ENCODE assay signal across 21 cellular contexts in the genomic region with DNA sequence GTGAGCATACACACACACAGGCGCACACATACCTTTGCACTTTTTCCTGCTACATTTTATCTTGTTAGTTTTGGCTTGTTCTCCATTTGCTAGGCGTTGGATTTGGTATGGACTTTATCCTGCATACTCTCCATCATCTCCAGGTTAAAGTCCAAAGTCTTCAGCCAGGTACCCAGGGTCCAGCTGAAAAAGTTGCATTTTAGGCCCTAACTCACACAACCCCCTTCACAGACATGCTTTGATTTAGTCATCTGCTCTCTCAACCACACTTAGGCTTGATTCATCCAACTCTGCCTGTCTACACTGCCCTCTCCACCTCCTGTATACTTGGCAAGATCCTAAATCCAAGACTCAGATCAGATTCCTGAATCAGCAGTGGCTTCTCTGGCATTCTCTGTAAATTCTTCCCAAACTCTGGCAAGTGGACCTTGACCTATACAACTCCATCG. TPM values are rescaled to one million over a fixed set of nuclear protein-coding genes. Genes with fewer than 3 reads are reported as not detected.
DNase-seq lines count a peak whose midpoint lies in the region; FAIRE-seq and TF ChIP-seq lines count a peak whose summit lies in the region.
"Had no signal": no experiment of that assay in that cellular context is flagged by ENCODE, and none has a peak within 500 bp of the region (broad histone marks: within the 10 kb centered on the region; RNA-seq: fewer than 3 reads in every experiment).

No MANE protein-coding gene starts in this region.

- dilution Hi-C loops in keratinocyte (cut with MboI; ENCODE audit: extremely low pct_ligation_motif_present, low sequenced_read_pairs), result no loop called here

- H2AFZ ChIP-seq in keratinocyte (ENCODE audit: control insufficient read depth, low read length) (no peak overlapping the region), osteoblast (ENCODE audit: low read length) (no peak overlapping the region)

- H3K4me2 ChIP-seq in keratinocyte (ENCODE audit: control insufficient read depth, extremely low read depth, insufficient read depth, low read depth, low read length), result no peak overlapping the region
- no peak overlapping the region for H3K4me2 ChIP-seq in osteoblast (ENCODE audit: insufficient read depth, low read length)

- DNase-seq in ELR (ENCODE audit: low read depth) (peak; percentile 59), RPMI7951 (ENCODE audit: low read depth) (peak; percentile 26), keratinocyte (ENCODE audit: low read depth, low spot score) (no peak), osteoblast (ENCODE audit: insufficient read length, low spot score, missing footprints) (peak; percentile 73), EL (no peak), retina (no peak), dermis blood vessel endothelial cell (no peak)
- no peak for DNase-seq in stimulated activated CD4-positive, alpha-beta T cell treated with anti-CD3 and anti-CD28 coated beads, Interleukin-4, amount 100 ng/mL, for 1 hour
- DNase-seq: CD4-positive, alpha-beta T cell; H7; Kasumi-1; NCI-H1417; NCI-H187 treated with DMSO at 0.1 percent for 48 hours; NCI-H345; NCI-H69; NK-92 treated with Interleukin-12 subunit alpha and Interleukin-12 subunit beta, amount 100 ng/mL, for 24 hours; OCI-M1 had no signal

- peak; percentile 43 for FAIRE-seq in keratinocyte (lab: Jason Lieb, UNC)
- FAIRE-seq: G401.6 had no signal

- no peaks in the 10 kb centered on the region for H3K9me3 ChIP-seq in keratinocyte (ENCODE audit: control insufficient read depth, low read depth, low read length)
- no peaks in the 10 kb centered on the region for H3K9me3 ChIP-seq in osteoblast (ENCODE audit: low read depth, low read length)

- no peak overlapping the region for H3K9ac ChIP-seq in keratinocyte (ENCODE audit: control insufficient read depth, extremely low read depth, insufficient read depth, low read length)

- H3K36me3 ChIP-seq in keratinocyte (ENCODE audit: control insufficient read depth in 2 of 2, extremely low read depth in 1 of 2, insufficient read depth in 2 of 2, low read length in 2 of 2) (no peaks in the 10 kb centered on the region), osteoblast (ENCODE audit: insufficient read depth, low read length) (no peaks in the 10 kb centered on the region)

- no peaks in the 10 kb centered on the region for H3K9me1 ChIP-seq in keratinocyte (ENCODE audit: control insufficient read depth, extremely low read depth, insufficient read depth, low read length)

- no peaks in the 10 kb centered on the region for H3K79me2 ChIP-seq in keratinocyte (ENCODE audit: control insufficient read depth, insufficient read depth, low read length)
- H3K79me2 ChIP-seq in osteoblast (ENCODE audit: insufficient read depth, low read length), result no peaks in the 10 kb centered on the region

- TF ChIP-seq CTCF in keratinocyte (optimal IDR thresholded peaks at IDR 0.05 in 1 of 3, IDR thresholded peaks at IDR 0.05 in 1 of 3, conservative IDR thresholded peaks at IDR 0.05 in 1 of 3; ENCODE audit: extremely low read depth in 1 of 3, insufficient read depth in 2 of 3, low read length in 3 of 3) (no peak), osteoblast (IDR thresholded peaks at IDR 0.05; ENCODE audit: extremely low read depth, low read depth, low read length) (no peak)

- H3K4me1 ChIP-seq in keratinocyte (ENCODE audit: control insufficient read depth, extremely low read depth, insufficient read depth, low read length), result peaks cover 20% of the 10 kb centered on the region
- H3K4me1 ChIP-seq in osteoblast (ENCODE audit: insufficient read depth, low read length), result peaks cover 13% of the 10 kb centered on the region

- no peaks in the 10 kb centered on the region for H3K27me3 ChIP-seq in keratinocyte (ENCODE audit: control insufficient read depth, extremely low read depth, insufficient read depth, low read length)
- no peaks in the 10 kb centered on the region for H3K27me3 ChIP-seq in osteoblast (ENCODE audit: insufficient read depth, low read length)

- no peak overlapping the region for H3K4me3 ChIP-seq in keratinocyte (ENCODE audit: control insufficient read depth in 2 of 3, extremely low read depth in 1 of 3, insufficient read depth in 2 of 3, low read depth in 1 of 3, low read length in 3 of 3)
- no peak overlapping the region for H3K4me3 ChIP-seq in osteoblast (ENCODE audit: insufficient read depth, low read length)

- H3K27ac ChIP-seq in keratinocyte (ENCODE audit: control insufficient read depth, insufficient read depth, low read length) (no peak overlapping the region), osteoblast (ENCODE audit: low read depth, low read length) (no peak overlapping the region)

- H4K20me1 ChIP-seq in keratinocyte (ENCODE audit: control insufficient read depth, extremely low read depth, insufficient read depth, low read length), result no peaks in the 10 kb centered on the region
- H4K20me1 ChIP-seq in osteoblast (ENCODE audit: insufficient read depth, low read length), result no peaks in the 10 kb centered on the region

RNA-seq across cellular contexts. Expression of a gene that starts 10.7 kb away (rescaled TPM):
- total RNA-seq in RPMI7951 (2014; rRNA removed; shearing (Covaris generic)), result 20.2 and 22.5 TPM in 2 replicates
- polyA plus RNA-seq in keratinocyte, result 659 to 1,206 TPM (median 953 TPM) in 3 replicates
- polyA plus RNA-seq in keratinocyte (2011; ENCODE audit: low read depth), result 649 TPM
- polyA plus RNA-seq in keratinocyte (2011; cell fraction: cytosol; rRNA removed), result 240 and 422 TPM in 2 replicates
- polyA plus RNA-seq in keratinocyte (2011; cell fraction: nucleus; rRNA removed), result 2,965 and 3,376 TPM in 2 replicates
- 638 and 1,913 TPM in 2 replicates for polyA plus RNA-seq in keratinocyte (2012; ENCODE audit: low replicate concordance)
- polyA minus RNA-seq in keratinocyte, result 1,171 to 2,790 TPM (median 1,215 TPM) in 3 replicates
- 1,139 TPM for polyA minus RNA-seq in keratinocyte (2011; cell fraction: cytosol; rRNA and poly(A)+ RNA removed)
- 3,983 and 4,160 TPM in 2 replicates for polyA minus RNA-seq in keratinocyte (2011; cell fraction: nucleus; rRNA and poly(A)+ RNA removed)
- total RNA-seq in osteoblast, result 5.4 and 9.7 TPM in 2 replicates
- 1.5 and 1.9 TPM in 2 replicates for total RNA-seq in dermis blood vessel endothelial cell
- polyA plus RNA-seq: IgD-negative memory B cell had no signal

RNA-seq across cellular contexts. Expression of a gene that starts 12.3 kb away (rescaled TPM):
- total RNA-seq in RPMI7951 (2014; rRNA removed; shearing (Covaris generic)), result 20.9 and 31.5 TPM in 2 replicates
- 31.1 to 60.5 TPM (median 46.2 TPM) in 3 replicates for polyA plus RNA-seq in keratinocyte
- 2.0 TPM for polyA plus RNA-seq in keratinocyte (2011; ENCODE audit: low read depth)
- polyA plus RNA-seq in keratinocyte (2011; cell fraction: cytosol; rRNA removed), result 45.2 and 67.2 TPM in 2 replicates
- polyA plus RNA-seq in keratinocyte (2011; cell fraction: nucleus; rRNA removed), result 31.3 and 33.3 TPM in 2 replicates
- polyA plus RNA-seq in keratinocyte (2012; ENCODE audit: low replicate concordance), result 3.9 and 107 TPM in 2 replicates
- polyA minus RNA-seq in keratinocyte, result 10.4 to 24.7 TPM (median 10.7 TPM) in 3 replicates
- 65.2 TPM for polyA minus RNA-seq in keratinocyte (2011; cell fraction: cytosol; rRNA and poly(A)+ RNA removed)
- 10.7 and 14.3 TPM in 2 replicates for polyA minus RNA-seq in keratinocyte (2011; cell fraction: nucleus; rRNA and poly(A)+ RNA removed)
- total RNA-seq in osteoblast (10.5 and 11.2 TPM in 2 replicates), dermis blood vessel endothelial cell (0.33 and 1.0 TPM in 2 replicates)

RNA-seq across cellular contexts. Expression of a gene that starts 41.7 kb away (rescaled TPM):
- 0.20 and 0.72 TPM in 2 replicates for total RNA-seq in RPMI7951 (2014; rRNA removed; shearing (Covaris generic))
- 2.7 to 7.4 TPM (median 3.4 TPM) in 3 replicates for polyA plus RNA-seq in keratinocyte
- 1.0 TPM for polyA plus RNA-seq in keratinocyte (2011; ENCODE audit: low read depth)
- 1.3 and 1.9 TPM in 2 replicates for polyA plus RNA-seq in keratinocyte (2011; cell fraction: cytosol; rRNA removed)
- 3.9 and 4.0 TPM in 2 replicates for polyA plus RNA-seq in keratinocyte (2011; cell fraction: nucleus; rRNA removed)
- 1.4 and 5.4 TPM in 2 replicates for polyA plus RNA-seq in keratinocyte (2012; ENCODE audit: low replicate concordance)
- polyA minus RNA-seq in keratinocyte, result 0.22 to 1.7 TPM in 2 of 3 replicates, not detected in the other
- polyA minus RNA-seq in keratinocyte (2011; cell fraction: cytosol; rRNA and poly(A)+ RNA removed), result not detected
- polyA minus RNA-seq in keratinocyte (2011; cell fraction: nucleus; rRNA and poly(A)+ RNA removed), result 0.84 and 3.9 TPM in 2 replicates
- total RNA-seq in osteoblast (0.88 and 1.8 TPM in 2 replicates), dermis blood vessel endothelial cell (not detected in 2 replicates)
- total RNA-seq: H7, HT-29, SK-MEL-5 had no signal
- polyA plus RNA-seq: IgD-negative memory B cell had no signal

Comparison
In these comparisons a context has a peak if more than half of its experiments do, and no peak if none do; other contexts are left out.
1. DNase-seq: peak in ELR (single experiment), RPMI7951 (single experiment) and osteoblast (single experiment); none in keratinocyte (single experiment), EL (single experiment), retina (single experiment), dermis blood vessel endothelial cell (single experiment) and stimulated activated CD4-positive, alpha-beta T cell treated with anti-CD3 and anti-CD28 coated beads, Interleukin-4, amount 100 ng/mL, for 1 hour (single experiment).